9 cellular contexts compared by ENCODE assay signal in the genomic region with DNA sequence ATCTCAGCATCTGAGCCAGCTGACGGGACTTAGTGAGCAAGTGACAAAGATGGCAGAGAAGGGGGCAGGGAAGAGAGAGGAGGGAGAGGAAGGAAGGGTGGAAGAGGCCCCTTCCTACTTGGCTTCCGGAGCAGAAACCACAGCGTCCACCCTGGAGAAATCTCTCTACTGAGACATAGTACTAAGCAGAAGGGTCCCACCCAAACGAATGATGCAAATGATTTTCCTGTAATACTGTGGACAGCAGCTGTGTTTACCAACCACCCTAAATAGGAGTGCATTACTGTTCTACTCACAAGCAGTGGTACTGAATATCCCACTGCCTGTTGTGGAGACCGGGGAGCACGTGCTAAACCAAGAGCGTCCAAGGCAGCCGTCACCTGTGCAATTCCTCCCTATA. TPM values are rescaled to one million over a fixed set of nuclear protein-coding genes. Genes with fewer than 3 reads are reported as not detected.
DNase-seq lines count a peak whose midpoint lies in the region; ATAC-seq and TF ChIP-seq lines count a peak whose summit lies in the region.
"Had no signal": no experiment of that assay in that cellular context is flagged by ENCODE, and none has a peak within 500 bp of the region (broad histone marks: within the 10 kb centered on the region; RNA-seq: fewer than 3 reads in every experiment).

No MANE protein-coding gene starts in this region.

- peak overlapping the region in 2 of 9 donors; percentile 41 to 63 for H3K27ac Mint-ChIP-seq in naive thymus-derived CD4-positive, alpha-beta T cell
- H3K27ac Mint-ChIP-seq in osteocyte (ENCODE audit: unreplicated experiment) = no peak overlapping the region

- H3K27ac ChIP-seq in naive thymus-derived CD4-positive, alpha-beta T cell (ENCODE audit: low read depth, low read length) = no peak overlapping the region
- H3K27ac ChIP-seq: ascending aorta had no signal

- DNase-seq in SIG-M5 (lab: John Stamatoyannopoulos, UW) (peak; percentile 53), osteocyte (ENCODE audit: extremely low spot score, unreplicated experiment) (no peak), NCI-H187 treated with DMSO at 0.1 percent for 48 hours (lab: John Stamatoyannopoulos, UW) (no peak), NCI-H2029 (lab: John Stamatoyannopoulos, UW) (no peak)
- DNase-seq in naive thymus-derived CD4-positive, alpha-beta T cell = no peak
- no peak for DNase-seq in stimulated activated CD4-positive, alpha-beta T cell treated with anti-CD3 and anti-CD28 coated beads, Interleukin-15, amount 100 ng/mL, for 24 hours

- no peak overlapping the region for H3K4me3 ChIP-seq in naive thymus-derived CD4-positive, alpha-beta T cell (ENCODE audit: low read length)
- H3K4me3 ChIP-seq: ascending aorta had no signal

- TF ChIP-seq CTCF in osteocyte (IDR thresholded peaks at IDR 0.05) = no peak

- H3K9me3 ChIP-seq in naive thymus-derived CD4-positive, alpha-beta T cell (ENCODE audit: control insufficient read depth in 2 of 3, low read length in 3 of 3) = no peaks in the 10 kb centered on the region
- H3K9me3 ChIP-seq: ascending aorta had no signal

- ATAC-seq in GM18909 (IDR thresholded peaks at IDR 0.05; ENCODE audit: poor library complexity, unreplicated experiment) = peak; percentile 74
- peak; percentile 70 for ATAC-seq in HG02884 (IDR thresholded peaks at IDR 0.05; ENCODE audit: unreplicated experiment)
- peak; percentile 86 for ATAC-seq in naive thymus-derived CD4-positive, alpha-beta T cell

- peaks cover 0 to 8% (median 0%) of the 10 kb centered on the region in 11 donors for H3K9me3 Mint-ChIP-seq in naive thymus-derived CD4-positive, alpha-beta T cell
- no peaks in the 10 kb centered on the region for H3K9me3 Mint-ChIP-seq in osteocyte (ENCODE audit: unreplicated experiment)

- H3K36me3 ChIP-seq in naive thymus-derived CD4-positive, alpha-beta T cell (ENCODE audit: control insufficient read depth in 2 of 3, insufficient read depth in 3 of 3, low read length in 3 of 3) = no peaks in the 10 kb centered on the region
- H3K36me3 ChIP-seq: ascending aorta had no signal

- H3K27me3 ChIP-seq in naive thymus-derived CD4-positive, alpha-beta T cell (ENCODE audit: control insufficient read depth in 2 of 2, insufficient read depth in 2 of 2, low read length in 2 of 2) = no peaks in the 10 kb centered on the region
- H3K27me3 ChIP-seq: ascending aorta had no signal

- peak overlapping the region in 9 of 10 donors; percentile 22 to 78 (median 49) for H3K4me3 Mint-ChIP-seq in naive thymus-derived CD4-positive, alpha-beta T cell
- no peak overlapping the region for H3K4me3 Mint-ChIP-seq in osteocyte (ENCODE audit: unreplicated experiment)

- H3K36me3 Mint-ChIP-seq in naive thymus-derived CD4-positive, alpha-beta T cell = peaks cover 0 to 17% (median 0%) of the 10 kb centered on the region in 5 donors
- H3K36me3 Mint-ChIP-seq in osteocyte (ENCODE audit: unreplicated experiment) = no peaks in the 10 kb centered on the region

- intact Hi-C loops in naive thymus-derived CD4-positive, alpha-beta T cell (cut with micrococcal nuclease) = no loop called here

- H3K4me1 ChIP-seq in naive thymus-derived CD4-positive, alpha-beta T cell (ENCODE audit: control insufficient read depth in 2 of 2, insufficient read depth in 2 of 2, low read length in 2 of 2) = peaks cover 3 to 11% of the 10 kb centered on the region in 2 donors
- H3K4me1 ChIP-seq: ascending aorta had no signal

- H3K4me1 Mint-ChIP-seq in naive thymus-derived CD4-positive, alpha-beta T cell = peaks cover 6 to 27% (median 19%) of the 10 kb centered on the region in 7 donors
- peaks cover 12% of the 10 kb centered on the region for H3K4me1 Mint-ChIP-seq in osteocyte (ENCODE audit: unreplicated experiment)

- peaks cover 0 to 2% (median 0%) of the 10 kb centered on the region in 5 donors for H3K27me3 Mint-ChIP-seq in naive thymus-derived CD4-positive, alpha-beta T cell
- no peaks in the 10 kb centered on the region for H3K27me3 Mint-ChIP-seq in osteocyte (ENCODE audit: unreplicated experiment)

- POLR2A ChIA-PET in naive thymus-derived CD4-positive, alpha-beta T cell (lab: Charles Lee) = interaction anchor here (0.8 kb wide), 1 partner anchor 88 kb away, joined by 3 read pairs; no protein-coding TSS in a partner anchor

- CTCF ChIA-PET in naive thymus-derived CD4-positive, alpha-beta T cell (lab: Charles Lee) = no interaction called here

RNA-seq across cellular contexts. Expression of gene DTHD1, which starts 29.4 kb away (rescaled TPM):
- 1 to 10 TPM in 1 of 5 experiments, under 1 TPM in 2, not detected in 2; 0.10 to 5.2 (median 0.72) TPM for total RNA-seq in naive thymus-derived CD4-positive, alpha-beta T cell
- not detected for polyA plus RNA-seq in naive thymus-derived CD4-positive, alpha-beta T cell
- not detected in 2 replicates for total RNA-seq in osteocyte
- total RNA-seq: ascending aorta had no signal
